ENCODE assay signal across 8 cellular contexts in genomic region chr22:17910561-17911311, GRCh38.
DNase-seq lines count a peak whose midpoint lies in the region; ATAC-seq and TF ChIP-seq lines count a peak whose summit lies in the region.

No MANE protein-coding gene starts in this region.

- ATAC-seq in right cardiac atrium (peak; percentile 90 to 95), HG03095 (IDR thresholded peaks at IDR 0.05; ENCODE audit: unreplicated experiment) (no peak)

- in situ Hi-C loops in astrocyte of the cerebellum (cut with HindIII; ENCODE audit: low sequenced_read_pairs): no loop called here

- DNase-seq in HS-5 (ENCODE audit: low read depth) (peak; percentile 88), astrocyte of the cerebellum (ENCODE audit: low read depth) (no peak), right cardiac atrium (peak; percentile 78 to 88 (median 88)), renal cortical epithelial cell (ENCODE audit: low read depth) (peak; percentile 91), NCI-H2107 (lab: John Stamatoyannopoulos, UW) (no peak)
- DNase-seq in stimulated activated CD4-positive, alpha-beta T cell treated with anti-CD3 and anti-CD28 coated beads, Interleukin-4, amount 100 ng/mL, for 4 hours: no peak
- no peak for DNase-seq in activated CD4-positive, alpha-beta memory T cell treated with anti-CD3 and anti-CD28 coated beads for 36 hours

- no peaks in the 10 kb centered on the region for H3K9me3 ChIP-seq in right cardiac atrium (ENCODE audit: control insufficient read depth, low read length)

- peak overlapping the region; percentile 3 for H3K4me3 ChIP-seq in astrocyte of the cerebellum (ENCODE audit: low read depth, low read length)
- no peak overlapping the region for H3K4me3 ChIP-seq in right cardiac atrium (ENCODE audit: low read length)

- no peak overlapping the region for H3K27ac Mint-ChIP-seq in activated CD4-positive, alpha-beta memory T cell treated with anti-CD3 and anti-CD28 coated beads for 36 hours

- H3K4me1 ChIP-seq in right cardiac atrium (ENCODE audit: control insufficient read depth, insufficient read depth, low read length): peaks cover 24% of the 10 kb centered on the region

- POLR2A ChIA-PET in activated CD4-positive, alpha-beta memory T cell treated with anti-CD3 and anti-CD28 coated beads for 36 hours (lab: Charles Lee): no interaction called here

- WGBS in right cardiac atrium: 15% methylated on average over 12 of the region's 12 CpGs

- CTCF ChIA-PET in activated CD4-positive, alpha-beta memory T cell treated with anti-CD3 and anti-CD28 coated beads for 36 hours (lab: Charles Lee): interaction anchor here (1.0 kb wide), 1 partner anchor 114 kb away, joined by 4 read pairs; the partner anchor contains the start of gene MICAL3

- no peaks in the 10 kb centered on the region for H3K27me3 ChIP-seq in right cardiac atrium (ENCODE audit: control insufficient read depth, insufficient read depth)

- intact Hi-C loops in right cardiac atrium (cut with DNase I): loop anchor here in 3 of 4 donors (5.0 to 10.0 kb wide), 3 partner anchors 92 to 164 kb away; partner anchors contain the start of genes MICAL3 (in 1 of the 3) and PEX26 (in 1 of the 3)
- intact Hi-C loops in activated CD4-positive, alpha-beta memory T cell treated with anti-CD3 and anti-CD28 coated beads for 36 hours (cut with micrococcal nuclease): no loop called here

- H3K4me3 Mint-ChIP-seq in activated CD4-positive, alpha-beta memory T cell treated with anti-CD3 and anti-CD28 coated beads for 36 hours: no peak overlapping the region

- no peaks in the 10 kb centered on the region for H3K27me3 Mint-ChIP-seq in activated CD4-positive, alpha-beta memory T cell treated with anti-CD3 and anti-CD28 coated beads for 36 hours

- H3K4me1 Mint-ChIP-seq in activated CD4-positive, alpha-beta memory T cell treated with anti-CD3 and anti-CD28 coated beads for 36 hours (ENCODE audit: low read depth): no peaks in the 10 kb centered on the region

- TF ChIP-seq CTCF in astrocyte of the cerebellum (IDR thresholded peaks at IDR 0.05; ENCODE audit: low read depth, low read length, missing control alignments): peak; percentile 55

- H3K27ac ChIP-seq in right cardiac atrium (ENCODE audit: low read length): peak overlapping the region; percentile 95

- peaks cover 5% of the 10 kb centered on the region for H3K36me3 Mint-ChIP-seq in activated CD4-positive, alpha-beta memory T cell treated with anti-CD3 and anti-CD28 coated beads for 36 hours

- no peaks in the 10 kb centered on the region for H3K9me3 Mint-ChIP-seq in activated CD4-positive, alpha-beta memory T cell treated with anti-CD3 and anti-CD28 coated beads for 36 hours

Comparison
In these comparisons a context has a peak if more than half of its experiments do, and no peak if none do; other contexts are left out.
1. DNase-seq: peak in HS-5 (single experiment), right cardiac atrium (3 of 3) and renal cortical epithelial cell (single experiment); none in astrocyte of the cerebellum (single experiment), stimulated activated CD4-positive, alpha-beta T cell treated with anti-CD3 and anti-CD28 coated beads, Interleukin-4, amount 100 ng/mL, for 4 hours (0 of 2), NCI-H2107 (single experiment) and activated CD4-positive, alpha-beta memory T cell treated with anti-CD3 and anti-CD28 coated beads for 36 hours (single experiment).